17 cellular contexts compared by ENCODE assay signal in the genomic region with DNA sequence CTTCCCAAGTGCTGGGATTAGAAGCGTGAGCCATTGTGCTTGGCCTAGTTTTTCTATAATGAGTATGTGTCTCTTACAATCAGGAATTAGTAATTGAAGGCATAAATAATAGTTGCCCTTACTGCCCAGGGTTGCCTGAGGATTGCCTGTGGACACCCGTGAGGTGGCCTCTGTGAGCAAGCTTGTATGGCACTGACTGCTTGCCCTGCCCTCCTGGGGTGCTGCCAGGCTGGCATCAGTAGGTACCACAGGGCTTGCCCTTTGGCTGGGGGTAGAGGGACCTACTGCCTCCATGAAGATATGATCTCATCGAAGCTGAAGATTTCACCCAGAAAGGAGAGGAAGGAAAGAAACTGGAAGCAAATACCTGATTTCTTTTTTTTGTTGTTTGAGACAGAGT. TPM values are rescaled to one million over a fixed set of nuclear protein-coding genes. Genes with fewer than 3 reads are reported as not detected.
A peak's percentile ranks its signal among the peaks of the same experiment; 100 is the strongest.
DNase-seq lines count a peak whose midpoint lies in the region; ATAC-seq, FAIRE-seq and TF ChIP-seq lines count a peak whose summit lies in the region.
"Had no signal": no experiment of that assay in that cellular context is flagged by ENCODE, and none has a peak within 500 bp of the region (broad histone marks: within the 10 kb centered on the region; RNA-seq: fewer than 3 reads in every experiment).

No MANE protein-coding gene starts in this region.

- H3K36me3 Mint-ChIP-seq in activated naive CD4-positive, alpha-beta T cell treated with anti-CD3 and anti-CD28 coated beads for 36 hours (ENCODE audit: low read depth) = peaks cover 47% of the 10 kb centered on the region

- H3K27ac ChIP-seq in GM12878 (ENCODE audit: control insufficient read depth, insufficient read depth) (no peak overlapping the region; the same call in 1 of the 2 replicates), thymus (ENCODE audit: low read depth) (peak overlapping the region; percentile 74), upper lobe of right lung (no peak overlapping the region)
- H3K27ac ChIP-seq: breast epithelium had no signal

- H4K20me1 ChIP-seq in GM12878 (ENCODE audit: control insufficient read depth, insufficient read depth) = no peaks in the 10 kb centered on the region

- H3K36me3 ChIP-seq in MG63 (no peaks in the 10 kb centered on the region), GM12878 (ENCODE audit: control insufficient read depth in 2 of 2, insufficient read depth in 2 of 2, low read length in 1 of 2) (peaks cover 15 to 32% of the 10 kb centered on the region in 2 experiments; a peak in 3 of 4 replicates), thymus (ENCODE audit: control insufficient read depth, insufficient read depth) (no peaks in the 10 kb centered on the region), upper lobe of right lung (no peaks in the 10 kb centered on the region)
- H3K36me3 ChIP-seq: breast epithelium had no signal

- H3K4me1 Mint-ChIP-seq in activated naive CD4-positive, alpha-beta T cell treated with anti-CD3 and anti-CD28 coated beads for 36 hours (ENCODE audit: low read depth) = peaks cover 87% of the 10 kb centered on the region

- intact Hi-C loops in activated naive CD4-positive, alpha-beta T cell treated with anti-CD3 and anti-CD28 coated beads for 36 hours (cut with micrococcal nuclease) = no loop called here
- intact Hi-C loops in GM12878 (cut with micrococcal nuclease; ENCODE audit: unreplicated experiment) = no loop called here
- intact Hi-C loops in upper lobe of right lung (cut with DNase I) = no loop called here

- peak; percentile 72 for TF ChIP-seq POLR2A in GM12878 (IDR thresholded peaks at IDR 0.05; ENCODE audit: low read depth, low read length)

- FAIRE-seq in GM12878 (lab: Jason Lieb, UNC) = no peak
- FAIRE-seq: frontal cortex had no signal

- POLR2A ChIA-PET in GM12878 (lab: Charles Lee) = interaction anchor here (1.1 to 2.1 kb wide), 2 partner anchors 8 to 14 kb away, joined by 3 to 7 read pairs; no protein-coding TSS in a partner anchor

- H3K9ac ChIP-seq in GM12878 (ENCODE audit: control insufficient read depth, insufficient read depth, low read length) = no peak overlapping the region

- ATAC-seq in GM12878 (no peak), upper lobe of right lung (no peak)
- ATAC-seq: left cardiac atrium, PC-3 had no signal

- H3K27ac Mint-ChIP-seq in activated naive CD4-positive, alpha-beta T cell treated with anti-CD3 and anti-CD28 coated beads for 36 hours = peak overlapping the region; percentile 94

- H3K9me3 Mint-ChIP-seq in activated naive CD4-positive, alpha-beta T cell treated with anti-CD3 and anti-CD28 coated beads for 36 hours = no peaks in the 10 kb centered on the region

- H3K27me3 ChIP-seq in MG63 = no peaks in the 10 kb centered on the region
- no peaks in the 10 kb centered on the region for H3K27me3 ChIP-seq in GM12878 (replicated peaks in 1 of 2; ENCODE audit: control insufficient read depth in 2 of 2, insufficient read depth in 2 of 2, low read length in 1 of 2)
- H3K27me3 ChIP-seq in thymus (ENCODE audit: control insufficient read depth, insufficient read depth) = no peaks in the 10 kb centered on the region
- H3K27me3 ChIP-seq in upper lobe of right lung = no peaks in the 10 kb centered on the region
- H3K27me3 ChIP-seq: breast epithelium had no signal

- H3K79me2 ChIP-seq in GM12878 (ENCODE audit: control insufficient read depth, insufficient read depth, low read length) = no peaks in the 10 kb centered on the region

- CTCF ChIA-PET in activated naive CD4-positive, alpha-beta T cell treated with anti-CD3 and anti-CD28 coated beads for 36 hours (lab: Charles Lee) = interaction anchor here (0.8 to 1.5 kb wide), 2 partner anchors 22 to 35 kb away, joined by 3 read pairs; no protein-coding TSS in a partner anchor
- CTCF ChIA-PET in GM12878 (lab: Yijun Ruan, JAX) = interaction anchor here (0.9 to 2.2 kb wide), 5 partner anchors 11 to 32 kb away, joined by 3 to 8 read pairs (median 3); a partner anchor contains a TSS

- H3K9me3 ChIP-seq in MG63 = no peaks in the 10 kb centered on the region
- no peaks in the 10 kb centered on the region for H3K9me3 ChIP-seq in GM12878 (replicated peaks; ENCODE audit: control insufficient read depth, insufficient read depth, low read length)
- no peaks in the 10 kb centered on the region for H3K9me3 ChIP-seq in thymus (ENCODE audit: control insufficient read depth)
- H3K9me3 ChIP-seq in upper lobe of right lung = no peaks in the 10 kb centered on the region
- H3K9me3 ChIP-seq: breast epithelium had no signal

- no peak overlapping the region for H2AFZ ChIP-seq in GM12878 (ENCODE audit: control insufficient read depth, low read depth, low read length)

- TF ChIP-seq EP300 in GM12878 (IDR thresholded peaks at IDR 0.05; ENCODE audit: borderline replicate concordance in 1 of 2, control insufficient read depth in 1 of 2, low read depth in 2 of 2, low read length in 2 of 2) = no peak

- BruUV-seq in GM12878 (replicated peaks; lab: Mats Ljungman, UMichigan) = no TSS peak

- H3K4me3 Mint-ChIP-seq in activated naive CD4-positive, alpha-beta T cell treated with anti-CD3 and anti-CD28 coated beads for 36 hours = no peak overlapping the region

- no peak overlapping the region for H3K4me2 ChIP-seq in GM12878 (ENCODE audit: control insufficient read depth, insufficient read depth)

- no peaks in the 10 kb centered on the region for H3K27me3 Mint-ChIP-seq in activated naive CD4-positive, alpha-beta T cell treated with anti-CD3 and anti-CD28 coated beads for 36 hours (ENCODE audit: low read depth)

- H3K4me3 ChIP-seq in MG63 = no peak overlapping the region
- no peak overlapping the region for H3K4me3 ChIP-seq in GM12878
- H3K4me3 ChIP-seq in thymus (ENCODE audit: low read length) = no peak overlapping the region
- H3K4me3 ChIP-seq in upper lobe of right lung = no peak overlapping the region
- H3K4me3 ChIP-seq: breast epithelium had no signal

- SMC1A ChIA-PET in GM12878 (lab: Charles Lee; ENCODE audit: uncharacterized antibody, unreplicated experiment) = interaction anchor here (1.4 to 23.6 kb wide), 2 partner anchors 22 to 27 kb away, joined by 3 to 522 read pairs; a partner anchor contains a TSS

- no peak for DNase-seq in activated naive CD4-positive, alpha-beta T cell treated with anti-CD3 and anti-CD28 coated beads for 36 hours
- DNase-seq in activated naive CD4-positive, alpha-beta T cell treated with Interleukin-2 at 50 U/mL for 16 hours = no peak
- DNase-seq in MG63 (peak; percentile 68), GM12878 (ENCODE audit: low read depth, low spot score) (no peak), upper lobe of right lung (no peak), SIG-M5 treated with dmso at 0.1 percent for 504 hours (lab: John Stamatoyannopoulos, UW; ENCODE audit: unreplicated experiment) (no peak)
- DNase-seq: dermis blood vessel endothelial cell, H7, IMR-90, left cardiac atrium, MV-4-11, NCI-H2081, NCI-H69, PC-3 had no signal

- RAD21 ChIA-PET in GM12878 (lab: Charles Lee; ENCODE audit: unreplicated experiment) = interaction anchor here (1.3 kb wide), 1 partner anchor 159 kb away, joined by 3 read pairs; no protein-coding TSS in a partner anchor

- 93% methylated on average over 3 of the region's 3 CpGs for WGBS in GM12878 (ENCODE audit: insufficient coverage, insufficient replicate concordance, low lambda C conversion rate, missing lambda C conversion rate)
- 97% methylated on average over 3 of the region's 3 CpGs for WGBS in thymus

- in situ Hi-C loops in GM12878 (cut with MboI) = no loop called here

- no peak for TF ChIP-seq RAD21 in GM12878 (IDR thresholded peaks at IDR 0.05; ENCODE audit: insufficient read depth, low read depth, low read length)

- TF ChIP-seq CTCF in GM12878 (IDR thresholded peaks at IDR 0.05 in 2 of 3, conservative IDR thresholded peaks at IDR 0.05 in 1 of 3; ENCODE audit: control insufficient read depth in 2 of 3, extremely low read depth in 1 of 3, insufficient read depth in 1 of 3, low read depth in 3 of 3, low read length in 3 of 3) = no peak
- no peak for TF ChIP-seq CTCF in upper lobe of right lung (IDR thresholded peaks at IDR 0.05)

- H3K4me1 ChIP-seq in GM12878 (ENCODE audit: control insufficient read depth, insufficient read depth, low read length) = peaks cover 47% of the 10 kb centered on the region
- H3K4me1 ChIP-seq in thymus (ENCODE audit: control insufficient read depth, insufficient read depth, low read length) = peaks cover 65% of the 10 kb centered on the region
- H3K4me1 ChIP-seq in upper lobe of right lung = peaks cover 5% of the 10 kb centered on the region
- H3K4me1 ChIP-seq: breast epithelium had no signal

RNA-seq across cellular contexts. Expression of a gene that starts 23.8 kb away (rescaled TPM):
- total RNA-seq in activated naive CD4-positive, alpha-beta T cell treated with anti-CD3 and anti-CD28 coated beads for 36 hours = 100 to 1,000 TPM; 289 to 295 TPM
- total RNA-seq in MG63 (2014; rRNA removed; shearing (Covaris generic); ENCODE audit: low replicate concordance) = 51.5 and 76.6 TPM in 2 replicates
- 127 and 130 TPM in 2 replicates for total RNA-seq in GM12878 (2013; cell fraction: nucleolus; rRNA removed)
- total RNA-seq in GM12878 (2014; rRNA removed) (74.9 and 81.1 TPM in 2 replicates), GM12878 (2014; rRNA removed; fragmentation: Illumina TruSeq; extraction: Trizol) (63.1 and 74.8 TPM in 2 replicates), GM12878 (2021) (116 and 133 TPM in 2 replicates), upper lobe of right lung (19.0 TPM)
- 38.7 TPM for polyA plus RNA-seq in GM12878 (2011; ENCODE audit: low read depth)
- polyA plus RNA-seq in GM12878 (2011; rRNA removed) (45.5 and 71.1 TPM in 2 replicates), GM12878 (2014; fragmentation: Illumina TruSeq; extraction: Trizol) (64.7 and 94.2 TPM in 2 replicates), GM12878 (2014; fragmentation: Nextera tagmentation; extraction: Ambion mirVana) (10 to 100 TPM; 26.0 to 50.2 TPM), GM12878 (2014; rRNA removed) (98.6 and 106 TPM in 2 replicates), GM12878 (2016; fragmentation: Nextera tagmentation; extraction: Ambion mirVana) (100 to 1,000 TPM in 1 of 2 experiments, 10 to 100 TPM in 1; 97.9 to 113 TPM), thymus (32.6 TPM)
- 118 and 119 TPM in 2 replicates for polyA plus RNA-seq in GM12878 (2011; cell fraction: cytosol; rRNA removed)
- 334 and 350 TPM in 2 replicates for polyA plus RNA-seq in GM12878 (2011; cell fraction: nucleus; rRNA removed)
- polyA plus RNA-seq in GM12878 (2012) = 63.6 and 78.6 TPM in 2 replicates
- 85.9 and 103 TPM in 2 replicates for polyA minus RNA-seq in GM12878 (2011; rRNA and poly(A)+ RNA removed)
- 31.7 and 47.3 TPM in 2 replicates for polyA minus RNA-seq in GM12878 (2011; cell fraction: cytosol; rRNA and poly(A)+ RNA removed)
- 69.5 and 128 TPM in 2 replicates for polyA minus RNA-seq in GM12878 (2011; cell fraction: nucleus; rRNA and poly(A)+ RNA removed)

RNA-seq across cellular contexts. Expression of a gene that starts 25.8 kb away (rescaled TPM):
- 10 to 100 TPM; 80.6 to 85.0 TPM for total RNA-seq in activated naive CD4-positive, alpha-beta T cell treated with anti-CD3 and anti-CD28 coated beads for 36 hours
- 0.67 and 0.79 TPM in 2 replicates for total RNA-seq in MG63 (2014; rRNA removed; shearing (Covaris generic); ENCODE audit: low replicate concordance)
- 317 and 349 TPM in 2 replicates for total RNA-seq in GM12878 (2013; cell fraction: nucleolus; rRNA removed)
- total RNA-seq in GM12878 (2014; rRNA removed) = 144 and 153 TPM in 2 replicates
- total RNA-seq in GM12878 (2014; rRNA removed; fragmentation: Illumina TruSeq; extraction: Trizol) = 111 and 116 TPM in 2 replicates
- 163 and 164 TPM in 2 replicates for total RNA-seq in GM12878 (2021)
- 44.2 TPM for polyA plus RNA-seq in GM12878 (2011; ENCODE audit: low read depth)
- polyA plus RNA-seq in GM12878 (2011; rRNA removed) = 106 and 147 TPM in 2 replicates
- 186 and 209 TPM in 2 replicates for polyA plus RNA-seq in GM12878 (2011; cell fraction: cytosol; rRNA removed)
- 205 and 241 TPM in 2 replicates for polyA plus RNA-seq in GM12878 (2011; cell fraction: nucleus; rRNA removed)
- 65.1 and 86.6 TPM in 2 replicates for polyA plus RNA-seq in GM12878 (2012)
- polyA plus RNA-seq in GM12878 (2014; fragmentation: Illumina TruSeq; extraction: Trizol) = 82.8 and 140 TPM in 2 replicates
- polyA plus RNA-seq in GM12878 (2014; fragmentation: Nextera tagmentation; extraction: Ambion mirVana) = 10 to 100 TPM; 13.8 to 16.6 TPM
- polyA plus RNA-seq in GM12878 (2014; rRNA removed) = 153 and 156 TPM in 2 replicates
- polyA plus RNA-seq in GM12878 (2016; fragmentation: Nextera tagmentation; extraction: Ambion mirVana) = 10 to 100 TPM; 69.6 to 79.5 TPM
- polyA minus RNA-seq in GM12878 (2011; rRNA and poly(A)+ RNA removed) = 194 and 283 TPM in 2 replicates
- polyA minus RNA-seq in GM12878 (2011; cell fraction: cytosol; rRNA and poly(A)+ RNA removed) = 61.2 and 66.6 TPM in 2 replicates
- 99.3 and 141 TPM in 2 replicates for polyA minus RNA-seq in GM12878 (2011; cell fraction: nucleus; rRNA and poly(A)+ RNA removed)
- polyA plus RNA-seq in thymus = 21.7 TPM
- 6.0 TPM for total RNA-seq in upper lobe of right lung

RNA-seq across cellular contexts. Expression of a gene that starts 58.1 kb away (rescaled TPM):
- 10 to 100 TPM; 62.1 to 63.5 TPM for total RNA-seq in activated naive CD4-positive, alpha-beta T cell treated with anti-CD3 and anti-CD28 coated beads for 36 hours
- 20.4 and 29.1 TPM in 2 replicates for total RNA-seq in MG63 (2014; rRNA removed; shearing (Covaris generic); ENCODE audit: low replicate concordance)
- total RNA-seq in GM12878 (2013; cell fraction: nucleolus; rRNA removed) = 17.9 and 18.6 TPM in 2 replicates
- total RNA-seq in GM12878 (2014; rRNA removed) (19.9 and 20.8 TPM in 2 replicates), GM12878 (2014; rRNA removed; fragmentation: Illumina TruSeq; extraction: Trizol) (20.9 and 23.1 TPM in 2 replicates), GM12878 (2021) (34.4 and 47.7 TPM in 2 replicates), upper lobe of right lung (38.2 TPM)
- 7.3 TPM for polyA plus RNA-seq in GM12878 (2011; ENCODE audit: low read depth)
- polyA plus RNA-seq in GM12878 (2011; rRNA removed) (19.0 and 26.6 TPM in 2 replicates), GM12878 (2014; fragmentation: Illumina TruSeq; extraction: Trizol) (31.8 and 41.4 TPM in 2 replicates), GM12878 (2014; fragmentation: Nextera tagmentation; extraction: Ambion mirVana) (10 to 100 TPM in 1 of 2 experiments, 1 to 10 TPM in 1; 8.8 to 11.4 TPM), GM12878 (2014; rRNA removed) (21.6 and 27.1 TPM in 2 replicates), GM12878 (2016; fragmentation: Nextera tagmentation; extraction: Ambion mirVana) (10 to 100 TPM; 35.9 to 40.4 TPM), thymus (24.2 TPM)
- polyA plus RNA-seq in GM12878 (2011; cell fraction: cytosol; rRNA removed) = 9.0 and 9.6 TPM in 2 replicates
- 4.9 and 7.6 TPM in 2 replicates for polyA plus RNA-seq in GM12878 (2011; cell fraction: nucleus; rRNA removed)
- 11.2 and 13.3 TPM in 2 replicates for polyA plus RNA-seq in GM12878 (2012)
- polyA minus RNA-seq in GM12878 (2011; rRNA and poly(A)+ RNA removed) = 9.0 and 10.4 TPM in 2 replicates
- polyA minus RNA-seq in GM12878 (2011; cell fraction: cytosol; rRNA and poly(A)+ RNA removed) = 10.7 and 19.0 TPM in 2 replicates
- 5.8 and 6.3 TPM in 2 replicates for polyA minus RNA-seq in GM12878 (2011; cell fraction: nucleus; rRNA and poly(A)+ RNA removed)

Comparison
In these comparisons a context has a peak if more than half of its experiments do, and no peak if none do; other contexts are left out.
1. RNA of a gene that starts 25.8 kb away (total RNA-seq): 111 to 349 TPM in GM12878 and 80.6 to 85.0 TPM in activated naive CD4-positive, alpha-beta T cell treated with anti-CD3 and anti-CD28 coated beads for 36 hours; 6.0 TPM in upper lobe of right lung (single experiment) and 0.67 to 0.79 TPM in MG63; every median in the first group is over 10 times any median in the second.